Comparison of ENCODE assay signal across 1 cellular context in genomic region chr6:157757430-157758403, GRCh38.
A peak's percentile ranks its signal among the peaks of the same experiment; 100 is the strongest.
TF ChIP-seq lines count a peak whose summit lies in the region.

No MANE protein-coding gene starts in this region.

TF ChIP-seq in HepG2, 621 proteins besides CTCF, POLR2A, EP300 and RAD21 (continued from another document):
- TF ChIP-seq LRRFIP1 (CRISPR knock-in tag; conservative IDR thresholded peaks at IDR 0.05) (no peak), PCBP2 (optimal IDR thresholded peaks at IDR 0.05; ENCODE audit: low read depth, low read length, poor library complexity, severe bottlenecking) (no peak), PBX2 (CRISPR knock-in tag; IDR thresholded peaks at IDR 0.05) (no peak), ISX (CRISPR knock-in tag; conservative IDR thresholded peaks at IDR 0.05) (no peak), ZNF781 (CRISPR knock-in tag; IDR thresholded peaks at IDR 0.05; ENCODE audit: borderline replicate concordance, not compliant biosample characterization) (no peak), ZBTB21 (CRISPR knock-in tag; IDR thresholded peaks at IDR 0.05) (0 out of 2 replicates have a peak, but pooled peaks have one; percentile 48), ETV6 (CRISPR knock-in tag; conservative IDR thresholded peaks at IDR 0.05) (no peak), CREB1 (IDR thresholded peaks at IDR 0.05) (peak; percentile 44; the same call in 1 of the 2 replicates), CREB1 (CRISPR knock-in tag; IDR thresholded peaks at IDR 0.05) (no peak), KLF11 (CRISPR knock-in tag; IDR thresholded peaks at IDR 0.05) (no peak), ZNF430 (CRISPR knock-in tag; IDR thresholded peaks at IDR 0.05) (no peak), TEAD2 (CRISPR knock-in tag; IDR thresholded peaks at IDR 0.05) (no peak), TSC22D2 (CRISPR knock-in tag; IDR thresholded peaks at IDR 0.05; ENCODE audit: borderline replicate concordance) (no peak), IRF9 (CRISPR knock-in tag; IDR thresholded peaks at IDR 0.05; ENCODE audit: borderline replicate concordance) (no peak), MYNN (CRISPR knock-in tag; IDR thresholded peaks at IDR 0.05; ENCODE audit: low read depth) (no peak), BCL3 (CRISPR knock-in tag; IDR thresholded peaks at IDR 0.05) (no peak), POLR2AphosphoS2 (IDR thresholded peaks at IDR 0.05; ENCODE audit: low read depth, low read length) (no peak), RERE (CRISPR knock-in tag; IDR thresholded peaks at IDR 0.05; ENCODE audit: low read depth) (no peak), ZNF230 (CRISPR knock-in tag; IDR thresholded peaks at IDR 0.05) (no peak)
TF ChIP-seq in HepG2: peak in this region for 3.
